Comparison of ENCODE assay signal across 24 cellular contexts in the genomic region with DNA sequence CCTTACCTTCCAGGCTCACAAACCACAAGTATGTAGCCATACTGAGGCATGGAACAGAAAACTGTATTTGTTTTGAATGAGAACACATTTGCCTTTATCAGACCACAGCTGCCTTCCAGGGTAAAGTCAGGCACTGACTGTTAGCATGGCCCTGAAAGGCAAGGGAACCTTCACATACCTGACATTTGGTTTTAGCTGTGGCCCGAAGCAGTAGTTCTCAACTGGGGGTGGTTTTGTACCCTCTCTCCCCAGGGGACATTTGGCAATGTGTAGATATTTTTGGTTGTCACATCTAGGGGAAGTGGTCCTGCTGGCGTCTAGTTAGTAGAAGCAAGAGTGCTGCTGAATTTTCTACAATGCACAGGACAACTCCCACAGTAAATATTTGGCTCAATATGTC. TPM values are rescaled to one million over a fixed set of nuclear protein-coding genes. Genes with fewer than 3 reads are reported as not detected.
A peak's percentile ranks its signal among the peaks of the same experiment; 100 is the strongest.
DNase-seq lines count a peak whose midpoint lies in the region; ATAC-seq, FAIRE-seq and TF ChIP-seq lines count a peak whose summit lies in the region.
"Had no signal": no experiment of that assay in that cellular context is flagged by ENCODE, and none has a peak within 500 bp of the region (broad histone marks: within the 10 kb centered on the region; RNA-seq: fewer than 3 reads in every experiment).

No MANE protein-coding gene starts in this region.

- H3K4me1 Mint-ChIP-seq in GM23338 = peaks cover 4% of the 10 kb centered on the region
- peaks cover 63% of the 10 kb centered on the region for H3K4me1 Mint-ChIP-seq in activated T-helper 17 cell treated with anti-CD3 and anti-CD28 coated beads, Interleukin-2, amount 50 U/mL, for 72 hours

- no peaks in the 10 kb centered on the region for H3K9me3 Mint-ChIP-seq in GM23338
- no peaks in the 10 kb centered on the region for H3K9me3 Mint-ChIP-seq in activated T-helper 17 cell treated with anti-CD3 and anti-CD28 coated beads, Interleukin-2, amount 50 U/mL, for 72 hours
- H3K9me3 Mint-ChIP-seq: natural killer cell treated with Interleukin-12 subunit alpha and Interleukin-12 subunit beta and Interleukin-15 and Interleukin-18, amount 100 ng/mL, for 72 hours; stimulated activated effector memory CD8-positive, alpha-beta T cell treated with anti-CD3 and anti-CD28 coated beads, Interleukin-12 subunit alpha, Interleukin-12 subunit beta, amount 100 ng/mL, for 72 hours had no signal

- H3K4me3 ChIP-seq in DOHH2 (ENCODE audit: low read length) (peak overlapping the region; percentile 14; the same call in 1 of the 2 replicates), SU-DHL-6 (ENCODE audit: insufficient read depth, low read length, poor library complexity, severe bottlenecking) (no peak overlapping the region), right lobe of liver (no peak overlapping the region), GM23338 (no peak overlapping the region)
- H3K4me3 ChIP-seq: adrenal gland, heart left ventricle, lung had no signal

- H3K4me3 Mint-ChIP-seq in GM23338 = no peak overlapping the region
- H3K4me3 Mint-ChIP-seq in activated T-helper 17 cell treated with anti-CD3 and anti-CD28 coated beads, Interleukin-2, amount 50 U/mL, for 72 hours = no peak overlapping the region
- H3K4me3 Mint-ChIP-seq: natural killer cell treated with Interleukin-12 subunit alpha and Interleukin-12 subunit beta and Interleukin-15 and Interleukin-18, amount 100 ng/mL, for 72 hours had no signal

- FAIRE-seq in GM19239 (lab: Jason Lieb, UNC) = peak; percentile 60
- FAIRE-seq: D721Med, islet of Langerhans had no signal

- H3K36me3 ChIP-seq in DOHH2 (ENCODE audit: control insufficient read depth, low read length) = peaks cover 93% of the 10 kb centered on the region
- H3K36me3 ChIP-seq in SU-DHL-6 (ENCODE audit: low read length) = peaks cover 63% of the 10 kb centered on the region
- peaks cover 54 to 99% (median 77%) of the 10 kb centered on the region in 4 donors for H3K36me3 ChIP-seq in right lobe of liver
- H3K36me3 ChIP-seq in GM23338 (ENCODE audit: insufficient read depth) = peaks cover 71% of the 10 kb centered on the region

- H4K20me1 ChIP-seq in DOHH2 (ENCODE audit: control insufficient read depth, insufficient read depth, low read depth, low read length) = peaks cover 12% of the 10 kb centered on the region
- peaks cover 14% of the 10 kb centered on the region; the same call in 1 of the 2 replicates for H4K20me1 ChIP-seq in SU-DHL-6 (ENCODE audit: low read depth, low read length)
- H4K20me1 ChIP-seq in GM23338 (replicated peaks; ENCODE audit: insufficient read depth) = peaks cover 5% of the 10 kb centered on the region; the same call in 1 of the 2 replicates

- H3K9me2 ChIP-seq in DOHH2 (replicated peaks; ENCODE audit: control insufficient read depth, low read length) = no peaks in the 10 kb centered on the region
- H3K9me2 ChIP-seq in SU-DHL-6 (replicated peaks; ENCODE audit: insufficient read depth, low read length) = no peaks in the 10 kb centered on the region
- H3K9me2 ChIP-seq in GM23338 (ENCODE audit: insufficient read depth) = no peaks in the 10 kb centered on the region

- ATAC-seq in right lobe of liver (no peak), GM23338 (no peak), HG03135 (IDR thresholded peaks at IDR 0.05; ENCODE audit: unreplicated experiment) (no peak)
- ATAC-seq in activated T-helper 17 cell treated with anti-CD3 and anti-CD28 coated beads, Interleukin-2, amount 50 U/mL, for 72 hours (replicated peaks) = no peak
- ATAC-seq: heart left ventricle; natural killer cell treated with Interleukin-12 subunit alpha and Interleukin-12 subunit beta and Interleukin-15 and Interleukin-18, amount 100 ng/mL, for 72 hours; stimulated activated effector memory CD8-positive, alpha-beta T cell treated with anti-CD3 and anti-CD28 coated beads, Interleukin-12 subunit alpha, Interleukin-12 subunit beta, amount 100 ng/mL, for 72 hours had no signal

- H3K36me3 Mint-ChIP-seq in GM23338 (ENCODE audit: low read depth) = peaks cover 88% of the 10 kb centered on the region
- peaks cover 100% of the 10 kb centered on the region for H3K36me3 Mint-ChIP-seq in activated T-helper 17 cell treated with anti-CD3 and anti-CD28 coated beads, Interleukin-2, amount 50 U/mL, for 72 hours (ENCODE audit: low read depth)

- DNase-seq in GM19239 (ENCODE audit: insufficient read length, low spot score) (no peak), right lobe of liver (no peak), GM23338 (ENCODE audit: low spot score) (no peak), posterior cingulate gyrus (no peak)
- DNase-seq: activated CD4-positive, CD25-positive, alpha-beta regulatory T cell treated with anti-CD3 and anti-CD28 coated beads, Interleukin-2, amount 50 U/mL, for 72 hours; adrenal gland; central memory CD4-positive, alpha-beta T cell; effector memory CD4-positive, alpha-beta T cell; GF-D8; heart left ventricle; NCI-H187; NCI-H226; Right ventricle myocardium superior had no signal

- peaks cover 31% of the 10 kb centered on the region for H3F3A ChIP-seq in DOHH2 (ENCODE audit: control insufficient read depth, insufficient read depth)
- peaks cover 84% of the 10 kb centered on the region for H3F3A ChIP-seq in SU-DHL-6 (ENCODE audit: insufficient read depth)
- H3F3A ChIP-seq in GM23338 (replicated peaks; ENCODE audit: low read depth) = no peaks in the 10 kb centered on the region

- no peak overlapping the region for H3K27ac Mint-ChIP-seq in GM23338
- no peak overlapping the region for H3K27ac Mint-ChIP-seq in activated T-helper 17 cell treated with anti-CD3 and anti-CD28 coated beads, Interleukin-2, amount 50 U/mL, for 72 hours

- no peaks in the 10 kb centered on the region for H3K27me3 ChIP-seq in DOHH2 (ENCODE audit: control insufficient read depth, low read length)
- no peaks in the 10 kb centered on the region for H3K27me3 ChIP-seq in SU-DHL-6 (ENCODE audit: low read length)
- H3K27me3 ChIP-seq in right lobe of liver = no peaks in the 10 kb centered on the region
- H3K27me3 ChIP-seq in GM23338 (ENCODE audit: insufficient read depth) = no peaks in the 10 kb centered on the region
- H3K27me3 ChIP-seq: adrenal gland, heart left ventricle had no signal

- peaks cover 3% of the 10 kb centered on the region for H3K27me3 Mint-ChIP-seq in GM23338 (ENCODE audit: insufficient read depth, low read depth, poor library complexity)
- no peaks in the 10 kb centered on the region for H3K27me3 Mint-ChIP-seq in activated T-helper 17 cell treated with anti-CD3 and anti-CD28 coated beads, Interleukin-2, amount 50 U/mL, for 72 hours
- H3K27me3 Mint-ChIP-seq: natural killer cell treated with Interleukin-12 subunit alpha and Interleukin-12 subunit beta and Interleukin-15 and Interleukin-18, amount 100 ng/mL, for 72 hours had no signal

- TF ChIP-seq POLR2A in right lobe of liver (IDR thresholded peaks at IDR 0.05) = peak; percentile 16

- no peaks in the 10 kb centered on the region for H3K9me3 ChIP-seq in DOHH2 (ENCODE audit: control insufficient read depth, insufficient read depth, low read length)
- H3K9me3 ChIP-seq in SU-DHL-6 (ENCODE audit: insufficient read depth, low read length) = no peaks in the 10 kb centered on the region
- H3K9me3 ChIP-seq in right lobe of liver = no peaks in the 10 kb centered on the region
- H3K9me3 ChIP-seq: adrenal gland, heart left ventricle had no signal

- 67% methylated on average over 2 of the region's 2 CpGs for WGBS in right lobe of liver (ENCODE audit: insufficient coverage, low coverage, low lambda C conversion rate, missing lambda C conversion rate)

- H3K27ac ChIP-seq in DOHH2 (ENCODE audit: low read depth, low read length) (peak overlapping the region; percentile 23), SU-DHL-6 (ENCODE audit: low read depth, low read length) (peak overlapping the region; percentile 83), right lobe of liver (no peak overlapping the region), GM23338 (ENCODE audit: low read depth) (no peak overlapping the region)
- H3K27ac ChIP-seq: adrenal gland, heart left ventricle had no signal

- intact Hi-C loops in right lobe of liver (cut with DNase I) (no loop called here), posterior cingulate gyrus (cut with DNase I) (no loop called here)

- H3K9ac ChIP-seq in SU-DHL-6 (ENCODE audit: low read length) = no peak overlapping the region

- no peak for TF ChIP-seq CTCF in DOHH2 (IDR thresholded peaks at IDR 0.05; ENCODE audit: low read depth, low read length, poor library complexity, severe bottlenecking)
- no peak for TF ChIP-seq CTCF in SU-DHL-6 (IDR thresholded peaks at IDR 0.05; ENCODE audit: insufficient read depth, low read length, poor library complexity, severe bottlenecking)
- TF ChIP-seq CTCF in right lobe of liver (IDR thresholded peaks at IDR 0.05) = no peak
- no peak for TF ChIP-seq CTCF in GM23338 (conservative IDR thresholded peaks at IDR 0.05; ENCODE audit: low read depth in 2 of 2)

- H3K4me1 ChIP-seq in DOHH2 (ENCODE audit: control insufficient read depth, low read length) (peaks cover 70% of the 10 kb centered on the region), right lobe of liver (peaks cover 0 to 18% (median 13%) of the 10 kb centered on the region in 4 donors), GM23338 (ENCODE audit: insufficient read depth) (no peaks in the 10 kb centered on the region)

- no peak overlapping the region for H2AFZ ChIP-seq in SU-DHL-6 (ENCODE audit: low read depth, low read length, severe bottlenecking)
- H2AFZ ChIP-seq in GM23338 = no peak overlapping the region

- H3K4me2 ChIP-seq in DOHH2 (ENCODE audit: low read length) (peak overlapping the region; percentile 50), SU-DHL-6 (ENCODE audit: low read depth, low read length, poor library complexity, severe bottlenecking) (peak overlapping the region; percentile 50), GM23338 (no peak overlapping the region)

- H3K79me2 ChIP-seq in DOHH2 (ENCODE audit: control insufficient read depth, low read length) = peaks cover 43% of the 10 kb centered on the region
- peaks cover 30% of the 10 kb centered on the region for H3K79me2 ChIP-seq in SU-DHL-6 (ENCODE audit: insufficient read depth, low read length)
- H3K79me2 ChIP-seq in GM23338 (replicated peaks; ENCODE audit: insufficient read depth) = peaks cover 10% of the 10 kb centered on the region; the same call in 1 of the 2 replicates

RNA-seq across cellular contexts. Expression of a gene that starts 9.2 kb away (rescaled TPM):
- total RNA-seq in right lobe of liver = 100 to 1,000 TPM; 103 to 185 (median 133) TPM
- 42.7 and 44.1 TPM in 2 replicates for total RNA-seq in GM23338 (2014; rRNA removed; shearing (Covaris generic))
- polyA plus RNA-seq in GM23338 (2016; fragmentation: Nextera tagmentation; extraction: Ambion mirVana) = 33.6 and 41.1 TPM in 2 replicates
- total RNA-seq in activated T-helper 17 cell treated with anti-CD3 and anti-CD28 coated beads, Interleukin-2, amount 50 U/mL, for 72 hours = 100 to 1,000 TPM; 162 to 186 TPM

RNA-seq across cellular contexts. Expression of a gene that starts 20.7 kb away (rescaled TPM):
- 10 to 100 TPM in 1 of 6 experiments, 1 to 10 TPM in 4, under 1 TPM in 1; 0.62 to 11.8 (median 4.7) TPM for total RNA-seq in right lobe of liver
- total RNA-seq in GM23338 (2014; rRNA removed; shearing (Covaris generic)) = not detected in 2 replicates
- 0.12 TPM in 1 of 2 replicates, not detected in the other for polyA plus RNA-seq in GM23338 (2016; fragmentation: Nextera tagmentation; extraction: Ambion mirVana)
- not detected for total RNA-seq in activated T-helper 17 cell treated with anti-CD3 and anti-CD28 coated beads, Interleukin-2, amount 50 U/mL, for 72 hours
- total RNA-seq: fibroblast of lung; H4; natural killer cell treated with Interleukin-12 subunit alpha and Interleukin-12 subunit beta and Interleukin-15 and Interleukin-18, amount 100 ng/mL, for 72 hours had no signal

RNA-seq across cellular contexts. Expression of a gene that starts 48.3 kb away (rescaled TPM):
- total RNA-seq in right lobe of liver = 10 to 100 TPM in 5 of 6 experiments, 1 to 10 TPM in 1; 4.6 to 25.2 (median 13.3) TPM
- 3.9 and 8.1 TPM in 2 replicates for total RNA-seq in GM23338 (2014; rRNA removed; shearing (Covaris generic))
- polyA plus RNA-seq in GM23338 (2016; fragmentation: Nextera tagmentation; extraction: Ambion mirVana) = 1.4 and 2.3 TPM in 2 replicates
- 100 to 1,000 TPM; 182 to 219 TPM for total RNA-seq in activated T-helper 17 cell treated with anti-CD3 and anti-CD28 coated beads, Interleukin-2, amount 50 U/mL, for 72 hours

Comparison
In these comparisons a context has a peak if more than half of its experiments do, and no peak if none do; other contexts are left out.
1. H3K27ac ChIP-seq: peak in DOHH2 (single experiment) and SU-DHL-6 (single experiment); none in right lobe of liver (0 of 3) and GM23338 (single experiment).
2. RNA of a gene that starts 48.3 kb away (total RNA-seq): 182 to 219 TPM in activated T-helper 17 cell treated with anti-CD3 and anti-CD28 coated beads, Interleukin-2, amount 50 U/mL, for 72 hours; 4.6 to 25.2 TPM in right lobe of liver and 3.9 to 8.1 TPM in GM23338; every median in the first group is over 4 times any median in the second.